Comparison of ENCODE assay signal across 11 cellular contexts in genomic region chr10:112373912-112374338, GRCh38. TPM values are rescaled to one million over a fixed set of nuclear protein-coding genes. Genes with fewer than 3 reads are reported as not detected.
A peak's percentile ranks its signal among the peaks of the same experiment; 100 is the strongest.
DNase-seq lines count a peak whose midpoint lies in the region; ATAC-seq and TF ChIP-seq lines count a peak whose summit lies in the region.
"Had no signal": no experiment of that assay in that cellular context is flagged by ENCODE, and none has a peak within 500 bp of the region (broad histone marks: within the 10 kb centered on the region; RNA-seq: fewer than 3 reads in every experiment).

Gene ACSL5 (plus strand): TSS chr10:112374116. CDS start chr10:112394947, 20,831 bp downstream.

- TF ChIP-seq POLR2A in breast epithelium (IDR thresholded peaks at IDR 0.05): no peak

- DNase-seq in HT-29 (ENCODE audit: low spot score) (peak; percentile 49), breast epithelium (ENCODE audit: low spot score in 2 of 2) (no peak), H7 (no peak), cerebellar cortex (ENCODE audit: low spot score) (no peak), D341Med (ENCODE audit: low spot score) (no peak)
- DNase-seq in naive thymus-derived CD4-positive, alpha-beta T cell: no peak
- DNase-seq in activated CD4-positive, alpha-beta T cell treated with anti-CD3 and anti-CD28 coated beads, Interleukin-2, amount 50 U/mL, for 4 hours: no peak
- DNase-seq: MG63 had no signal

- H3K4me1 ChIP-seq in ACC112 (ENCODE audit: control insufficient read depth, insufficient read depth, low read length, unreplicated experiment): peaks cover 37% of the 10 kb centered on the region
- no peaks in the 10 kb centered on the region for H3K4me1 ChIP-seq in breast epithelium
- H3K4me1 ChIP-seq in naive thymus-derived CD4-positive, alpha-beta T cell (ENCODE audit: control insufficient read depth in 2 of 2, insufficient read depth in 2 of 2, low read length in 2 of 2): peaks cover 11 to 27% of the 10 kb centered on the region in 2 donors

- H3K36me3 ChIP-seq in ACC112 (ENCODE audit: insufficient read depth, low read length): no peaks in the 10 kb centered on the region
- H3K36me3 ChIP-seq in breast epithelium: no peaks in the 10 kb centered on the region
- H3K36me3 ChIP-seq in naive thymus-derived CD4-positive, alpha-beta T cell (ENCODE audit: control insufficient read depth in 2 of 3, insufficient read depth in 3 of 3, low read length in 3 of 3): peaks cover 0 to 7% (median 0%) of the 10 kb centered on the region in 3 experiments
- no peaks in the 10 kb centered on the region for H3K36me3 ChIP-seq in H7 (replicated peaks; ENCODE audit: control insufficient read depth, insufficient read depth, low read length)
- H3K36me3 ChIP-seq: MG63 had no signal

- H3K9me3 ChIP-seq in breast epithelium: no peaks in the 10 kb centered on the region
- H3K9me3 ChIP-seq in naive thymus-derived CD4-positive, alpha-beta T cell (ENCODE audit: control insufficient read depth in 2 of 3, low read length in 3 of 3): no peaks in the 10 kb centered on the region
- H3K9me3 ChIP-seq: MG63 had no signal

- H3K4me1 Mint-ChIP-seq in naive thymus-derived CD4-positive, alpha-beta T cell: peaks cover 28 to 61% (median 44%) of the 10 kb centered on the region in 7 donors
- H3K4me1 Mint-ChIP-seq: nephron had no signal

- peak within 1 kb of the TSS; percentile 78 for H3K27ac ChIP-seq in ACC112 (ENCODE audit: low read depth, low read length)
- H3K27ac ChIP-seq in breast epithelium: peak within 1 kb of the TSS; percentile 78 to 82
- H3K27ac ChIP-seq in naive thymus-derived CD4-positive, alpha-beta T cell (ENCODE audit: low read depth, low read length): peak within 1 kb of the TSS; percentile 95
- H3K27ac ChIP-seq: C4-2B had no signal

- H3K9me3 Mint-ChIP-seq in naive thymus-derived CD4-positive, alpha-beta T cell: peaks cover 0 to 3% (median 0%) of the 10 kb centered on the region in 11 donors

- no peaks in the 10 kb centered on the region for H3K27me3 Mint-ChIP-seq in naive thymus-derived CD4-positive, alpha-beta T cell

- peak within 1 kb of the TSS; percentile 97 to 100 (median 99) for H3K27ac Mint-ChIP-seq in naive thymus-derived CD4-positive, alpha-beta T cell

- no peaks in the 10 kb centered on the region for H3K27me3 ChIP-seq in ACC112 (ENCODE audit: insufficient read depth, low read length)
- no peaks in the 10 kb centered on the region for H3K27me3 ChIP-seq in breast epithelium
- H3K27me3 ChIP-seq in naive thymus-derived CD4-positive, alpha-beta T cell (ENCODE audit: control insufficient read depth in 2 of 2, insufficient read depth in 2 of 2, low read length in 2 of 2): no peaks in the 10 kb centered on the region
- no peaks in the 10 kb centered on the region for H3K27me3 ChIP-seq in H7 (ENCODE audit: control insufficient read depth, insufficient read depth, low read length)
- H3K27me3 ChIP-seq: MG63 had no signal

- TF ChIP-seq CTCF in breast epithelium (IDR thresholded peaks at IDR 0.05): no peak

- H3K4me3 Mint-ChIP-seq in naive thymus-derived CD4-positive, alpha-beta T cell: peak within 1 kb of the TSS; percentile 95 to 100 (median 100)
- H3K4me3 Mint-ChIP-seq: nephron had no signal

- peaks cover 0 to 9% (median 0%) of the 10 kb centered on the region in 5 donors for H3K36me3 Mint-ChIP-seq in naive thymus-derived CD4-positive, alpha-beta T cell

- peak within 1 kb of the TSS; percentile 53 for H2AFZ ChIP-seq in ACC112 (ENCODE audit: low read length, unreplicated experiment)

- CTCF ChIA-PET in naive thymus-derived CD4-positive, alpha-beta T cell (lab: Charles Lee): no interaction called here

- H3K79me2 ChIP-seq in ACC112 (ENCODE audit: control insufficient read depth, insufficient read depth, low read length, unreplicated experiment): no peaks in the 10 kb centered on the region

- intact Hi-C loops in breast epithelium (cut with DNase I; ENCODE audit: low total_unique reads): no loop called here
- intact Hi-C loops in naive thymus-derived CD4-positive, alpha-beta T cell (cut with micrococcal nuclease): loop anchor here (2.0 to 10.0 kb wide), 3 partner anchors 1305 to 1877 kb away; partner anchors contain the start of genes CASP7 (in 1 of the 2), CCDC186 (in 1 of the 2), DUSP5 (in 1 of the 2) and TDRD1 (in 1 of the 2)

- POLR2A ChIA-PET in naive thymus-derived CD4-positive, alpha-beta T cell (lab: Charles Lee): interaction anchor here (0.5 to 3.7 kb wide), 4 partner anchors 8 to 73 kb away, joined by 3 to 26 read pairs (median 13); partner anchors contain the start of genes VTI1A and ZDHHC6

- H3K4me3 ChIP-seq in ACC112 (ENCODE audit: low read depth, low read length) (0 out of 2 replicates have a peak within 1 kb of the TSS, but pooled peaks have one; percentile 68), breast epithelium (no peak within 1 kb of the TSS), H7 (ENCODE audit: insufficient read depth, low read depth, low read length) (no peak within 1 kb of the TSS)
- peak within 1 kb of the TSS; percentile 89 for H3K4me3 ChIP-seq in naive thymus-derived CD4-positive, alpha-beta T cell (ENCODE audit: low read length)
- H3K4me3 ChIP-seq: MG63 had no signal

- no peak for ATAC-seq in naive thymus-derived CD4-positive, alpha-beta T cell

RNA-seq across cellular contexts. Expression of gene ACSL5, which starts in this region (rescaled TPM):
- 122 and 133 TPM in 2 replicates for total RNA-seq in HT-29 (2014; rRNA removed; shearing (Covaris generic))
- total RNA-seq in breast epithelium: 10 to 100 TPM; 13.3 to 31.8 (median 15.8) TPM
- 10 to 100 TPM; 30.3 to 72.5 (median 39.7) TPM for total RNA-seq in naive thymus-derived CD4-positive, alpha-beta T cell
- 10 to 100 TPM; 35.4 to 48.6 TPM for polyA plus RNA-seq in naive thymus-derived CD4-positive, alpha-beta T cell
- total RNA-seq in H7 (2014; rRNA removed; shearing (Covaris generic)): 0.17 TPM in 1 of 2 replicates, not detected in the other

Comparison
In these comparisons a context has a peak if more than half of its experiments do, and no peak if none do; other contexts are left out.
1. RNA of gene ACSL5 (total RNA-seq): 122 to 133 TPM in HT-29, 30.3 to 72.5 TPM in naive thymus-derived CD4-positive, alpha-beta T cell and 13.3 to 31.8 TPM in breast epithelium; 0.17 TPM in H7; every median in the first group is over 10 times any median in the second.
2. H3K4me3 ChIP-seq: peak in ACC112 (single experiment) and naive thymus-derived CD4-positive, alpha-beta T cell (single experiment); none in breast epithelium (0 of 3) and H7 (single experiment).
3. Peak in every context shown above with its lines, with median percentiles within 50 percentile points of each other: H3K27ac ChIP-seq.